Comparison of ENCODE assay signal across 16 cellular contexts in the genomic region with DNA sequence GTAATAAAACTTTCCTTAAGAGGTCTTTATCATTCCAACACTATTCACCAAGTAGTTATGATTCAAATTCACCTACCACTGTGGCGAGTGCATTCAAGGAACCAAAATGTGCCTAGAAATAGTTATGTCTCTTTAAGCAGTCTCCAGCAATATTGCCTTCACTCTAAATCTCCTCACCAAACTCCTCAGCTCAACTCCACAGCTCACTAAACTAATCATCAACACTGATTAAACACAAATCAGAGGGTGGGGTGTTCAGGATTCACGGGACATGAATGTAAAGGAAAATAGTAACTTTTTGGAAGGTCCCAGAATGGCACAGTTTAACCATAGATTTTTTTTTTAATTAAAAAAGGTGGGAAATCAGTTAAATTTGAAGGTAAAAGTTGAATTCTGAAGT.
DNase-seq lines count a peak whose midpoint lies in the region; ATAC-seq and TF ChIP-seq lines count a peak whose summit lies in the region.
"Had no signal": no experiment of that assay in that cellular context is flagged by ENCODE, and none has a peak within 500 bp of the region (broad histone marks: within the 10 kb centered on the region; RNA-seq: fewer than 3 reads in every experiment).

No MANE protein-coding gene starts in this region.

- H4K8ac ChIP-seq in IMR-90 (ENCODE audit: low read depth in 2 of 2, low read length in 2 of 2) = peak overlapping the region in 1 of 2 experiments; percentile 23; a peak in 1 of 4 replicates
- H4K8ac ChIP-seq in mesenchymal stem cell (ENCODE audit: low read length) = peak overlapping the region; percentile 47

- peaks cover 24% of the 10 kb centered on the region for H3K36me3 ChIP-seq in IMR-90 (ENCODE audit: control insufficient read depth, insufficient read depth, low read length)
- peaks cover 10 to 38% of the 10 kb centered on the region in 2 experiments for H3K36me3 ChIP-seq in mesenchymal stem cell (ENCODE audit: control insufficient read depth in 1 of 2, insufficient read depth in 2 of 2, low read depth in 1 of 2, low read length in 2 of 2)
- H3K36me3 ChIP-seq: HAP-1 had no signal

- H3K79me1 ChIP-seq in IMR-90 (ENCODE audit: low read depth in 1 of 2, low read length in 2 of 2) (no peaks in the 10 kb centered on the region), mesenchymal stem cell (replicated peaks; ENCODE audit: low read length, poor library complexity, severe bottlenecking) (no peaks in the 10 kb centered on the region)

- H3K4me2 ChIP-seq in IMR-90 (ENCODE audit: low read depth, low read length) = no peak overlapping the region
- no peak overlapping the region for H3K4me2 ChIP-seq in mesenchymal stem cell (ENCODE audit: low read length, poor library complexity, severe bottlenecking)
- H3K4me2 ChIP-seq: hepatocyte had no signal

- peak; percentile 68 for DNase-seq in activated CD4-positive, alpha-beta T cell treated with anti-CD3 and anti-CD28 coated beads, Interleukin-2, amount 10 ng/mL, durations not matched to agents 24 days and 14 days
- no peak for DNase-seq in activated CD4-positive, alpha-beta T cell treated with anti-CD3 and anti-CD28 coated beads, Interleukin-2, amount 50 U/mL, for 48 hours
- no peak for DNase-seq in IMR-90
- no peak for DNase-seq in activated CD8-positive, alpha-beta T cell treated with anti-CD3 and anti-CD28 coated beads, Interleukin-2, amount 10 ng/mL, durations not matched to agents 7 days and 5 days
- no peak for DNase-seq in mesenchymal stem cell
- DNase-seq in iPS-NIHi11 (ENCODE audit: low spot score) = no peak
- no peak for DNase-seq in endothelial cell (ENCODE audit: low spot score)
- DNase-seq: left cardiac atrium; stimulated activated naive B cell treated with anti-CD40 and anti-IgM and Interleukin-4, amounts not matched to agents 10 μg/mL and 1 μg/mL and 100 μg/mL, for 72 hours; upper lobe of left lung had no signal

- no peak for ATAC-seq in IMR-90 (ENCODE audit: low read depth)
- no peak for ATAC-seq in activated CD8-positive, alpha-beta T cell treated with anti-CD3 and anti-CD28 coated beads, Interleukin-2, amount 10 ng/mL, durations not matched to agents 7 days and 5 days
- ATAC-seq in GM21723 (IDR thresholded peaks at IDR 0.05; ENCODE audit: unreplicated experiment) = no peak
- ATAC-seq: stimulated activated naive B cell treated with anti-CD40 and anti-IgM and Interleukin-4, amounts not matched to agents 10 μg/mL and 1 μg/mL and 100 μg/mL, for 72 hours had no signal

- H2AK5ac ChIP-seq in IMR-90 (ENCODE audit: low read depth, low read length) = no peak overlapping the region
- H2AK5ac ChIP-seq in mesenchymal stem cell (ENCODE audit: low read length, severe bottlenecking) = no peak overlapping the region

- H3K4me1 ChIP-seq in IMR-90 (ENCODE audit: control insufficient read depth, insufficient read depth, low read length) = peaks cover 5% of the 10 kb centered on the region
- no peaks in the 10 kb centered on the region for H3K4me1 ChIP-seq in mesenchymal stem cell (ENCODE audit: control insufficient read depth, insufficient read depth, low read depth, low read length)
- H3K4me1 ChIP-seq: parathyroid adenoma, upper lobe of left lung had no signal

- H3K18ac ChIP-seq in IMR-90 (ENCODE audit: low read depth, low read length) (no peak overlapping the region; the same call in 1 of the 2 replicates), mesenchymal stem cell (ENCODE audit: low read depth in 1 of 2, low read length in 2 of 2) (peak overlapping the region in 1 of 2 experiments; percentile 34)

- H3K9me3 ChIP-seq in IMR-90 (ENCODE audit: control insufficient read depth, insufficient read depth, low read length) (no peaks in the 10 kb centered on the region), mesenchymal stem cell (ENCODE audit: control insufficient read depth, low read length) (no peaks in the 10 kb centered on the region)
- H3K9me3 ChIP-seq: HAP-1, upper lobe of left lung had no signal

- peak overlapping the region; percentile 87 for H3K4me3 Mint-ChIP-seq in activated CD4-positive, alpha-beta T cell treated with anti-CD3 and anti-CD28 coated beads, Interleukin-2, amount 10 ng/mL, durations not matched to agents 24 days and 14 days
- peak overlapping the region; percentile 76 for H3K4me3 Mint-ChIP-seq in activated CD8-positive, alpha-beta T cell treated with anti-CD3 and anti-CD28 coated beads, Interleukin-2, amount 10 ng/mL, durations not matched to agents 7 days and 5 days
- H3K4me3 Mint-ChIP-seq in endothelial cell (ENCODE audit: unreplicated experiment) = no peak overlapping the region
- H3K4me3 Mint-ChIP-seq: brain; stimulated activated naive B cell treated with anti-CD40 and anti-IgM and Interleukin-4, amounts not matched to agents 10 μg/mL and 1 μg/mL and 100 μg/mL, for 72 hours had no signal

- peak overlapping the region in 1 of 2 experiments; percentile 46 for H2BK12ac ChIP-seq in mesenchymal stem cell (ENCODE audit: low read length in 2 of 2)

- H3K9ac ChIP-seq in IMR-90 (ENCODE audit: low read depth, low read length) (no peak overlapping the region), mesenchymal stem cell (ENCODE audit: low read length) (no peak overlapping the region)
- H3K9ac ChIP-seq: parathyroid adenoma had no signal

- no peak overlapping the region for H2BK5ac ChIP-seq in IMR-90 (ENCODE audit: low read depth, low read length, poor library complexity, severe bottlenecking)
- no peak overlapping the region for H2BK5ac ChIP-seq in mesenchymal stem cell (ENCODE audit: low read depth, low read length, poor library complexity, severe bottlenecking)

- H3K36me3 Mint-ChIP-seq in activated CD4-positive, alpha-beta T cell treated with anti-CD3 and anti-CD28 coated beads, Interleukin-2, amount 10 ng/mL, durations not matched to agents 24 days and 14 days (ENCODE audit: low read depth) = peaks cover 22% of the 10 kb centered on the region
- H3K36me3 Mint-ChIP-seq in activated CD8-positive, alpha-beta T cell treated with anti-CD3 and anti-CD28 coated beads, Interleukin-2, amount 10 ng/mL, durations not matched to agents 7 days and 5 days (ENCODE audit: low read depth) = peaks cover 40% of the 10 kb centered on the region
- H3K36me3 Mint-ChIP-seq in endothelial cell (ENCODE audit: low read depth, unreplicated experiment) = no peaks in the 10 kb centered on the region

- TF ChIP-seq CTCF in IMR-90 (conservative IDR thresholded peaks at IDR 0.05; ENCODE audit: low read depth, low read length) (no peak), endothelial cell (IDR thresholded peaks at IDR 0.05; ENCODE audit: unreplicated experiment) (no peak)

- H4K20me1 ChIP-seq in IMR-90 (ENCODE audit: insufficient read depth, low read length) = no peaks in the 10 kb centered on the region

- peaks cover 50% of the 10 kb centered on the region for H3K4me1 Mint-ChIP-seq in activated CD4-positive, alpha-beta T cell treated with anti-CD3 and anti-CD28 coated beads, Interleukin-2, amount 10 ng/mL, durations not matched to agents 24 days and 14 days
- peaks cover 78% of the 10 kb centered on the region for H3K4me1 Mint-ChIP-seq in activated CD8-positive, alpha-beta T cell treated with anti-CD3 and anti-CD28 coated beads, Interleukin-2, amount 10 ng/mL, durations not matched to agents 7 days and 5 days (ENCODE audit: low read depth)
- peaks cover 2% of the 10 kb centered on the region for H3K4me1 Mint-ChIP-seq in endothelial cell (ENCODE audit: unreplicated experiment)
- H3K4me1 Mint-ChIP-seq: brain; stimulated activated naive B cell treated with anti-CD40 and anti-IgM and Interleukin-4, amounts not matched to agents 10 μg/mL and 1 μg/mL and 100 μg/mL, for 72 hours had no signal

- H2BK120ac ChIP-seq in IMR-90 (ENCODE audit: low read depth, low read length) (no peak overlapping the region), mesenchymal stem cell (ENCODE audit: low read depth, low read length) (no peak overlapping the region)

- no peak overlapping the region for H3K56ac ChIP-seq in IMR-90 (ENCODE audit: extremely low read depth, insufficient read depth, low read length)

- no peak overlapping the region for H4K5ac ChIP-seq in IMR-90 (ENCODE audit: low read depth, low read length)

- H2AK9ac ChIP-seq in IMR-90 (replicated peaks; ENCODE audit: low read depth, low read length, poor library complexity) = no peak overlapping the region

- dilution Hi-C loops in IMR-90 (cut with HindIII; ENCODE audit: low sequenced_read_pairs, unreplicated experiment) = no loop called here

- H3K27ac ChIP-seq in IMR-90 (ENCODE audit: insufficient read depth, low read length) = no peak overlapping the region
- no peak overlapping the region for H3K27ac ChIP-seq in mesenchymal stem cell (ENCODE audit: low read length, poor library complexity, severe bottlenecking)
- H3K27ac ChIP-seq: hepatocyte, parathyroid adenoma, upper lobe of left lung had no signal

- in situ Hi-C loops in IMR-90 (cut with MboI; ENCODE audit: low sequenced_read_pairs) = no loop called here

- H2BK15ac ChIP-seq in IMR-90 (ENCODE audit: low read depth, low read length) = no peak overlapping the region
- no peak overlapping the region for H2BK15ac ChIP-seq in mesenchymal stem cell (ENCODE audit: low read depth, poor library complexity, severe bottlenecking)

- no peak overlapping the region for H3K4me3 ChIP-seq in IMR-90 (ENCODE audit: insufficient read depth, low read depth, low read length)
- no peak overlapping the region for H3K4me3 ChIP-seq in mesenchymal stem cell (ENCODE audit: insufficient read depth in 1 of 2, low read depth in 1 of 2, low read length in 2 of 2)
- H3K4me3 ChIP-seq: HAP-1, hepatocyte, skin epidermis, upper lobe of left lung had no signal

- no peaks in the 10 kb centered on the region for H3K27me3 Mint-ChIP-seq in activated CD4-positive, alpha-beta T cell treated with anti-CD3 and anti-CD28 coated beads, Interleukin-2, amount 10 ng/mL, durations not matched to agents 24 days and 14 days
- H3K27me3 Mint-ChIP-seq in activated CD8-positive, alpha-beta T cell treated with anti-CD3 and anti-CD28 coated beads, Interleukin-2, amount 10 ng/mL, durations not matched to agents 7 days and 5 days (ENCODE audit: low read depth) = no peaks in the 10 kb centered on the region
- H3K27me3 Mint-ChIP-seq in endothelial cell (ENCODE audit: unreplicated experiment) = no peaks in the 10 kb centered on the region
- H3K27me3 Mint-ChIP-seq: brain; stimulated activated naive B cell treated with anti-CD40 and anti-IgM and Interleukin-4, amounts not matched to agents 10 μg/mL and 1 μg/mL and 100 μg/mL, for 72 hours had no signal

- no peak overlapping the region for H2AFZ ChIP-seq in IMR-90 (replicated peaks; ENCODE audit: low read length, poor library complexity)
- no peak overlapping the region for H2AFZ ChIP-seq in mesenchymal stem cell (ENCODE audit: low read depth, low read length)
- H2AFZ ChIP-seq: hepatocyte, parathyroid adenoma had no signal

- BruUV-seq in IMR-90 (replicated peaks; lab: Mats Ljungman, UMichigan) = no TSS peak

- H3K4ac ChIP-seq in IMR-90 (ENCODE audit: low read depth, low read length) = no peak overlapping the region
- no peak overlapping the region for H3K4ac ChIP-seq in mesenchymal stem cell (ENCODE audit: low read depth in 1 of 2, low read length in 2 of 2)

- POLR2A ChIA-PET in IMR-90 (lab: Charles Lee; ENCODE audit: unreplicated experiment) = no interaction called here
- POLR2A ChIA-PET in activated CD8-positive, alpha-beta T cell treated with anti-CD3 and anti-CD28 coated beads, Interleukin-2, amount 10 ng/mL, durations not matched to agents 7 days and 5 days (lab: Charles Lee) = interaction anchor here (0.8 to 6.9 kb wide), 4 partner anchors 10 to 71 kb away, joined by 4 to 55 read pairs (median 11); a partner anchor contains a TSS

- no CpG with 5 or more reads among the region's 2 CpGs for WGBS in IMR-90 (ENCODE audit: extremely low coverage in 2 of 2, insufficient read length in 1 of 2), 2 experiments
- WGBS in mesenchymal stem cell = 59% methylated on average over 2 of the region's 2 CpGs

- intact Hi-C loops in activated CD4-positive, alpha-beta T cell treated with anti-CD3 and anti-CD28 coated beads, Interleukin-2, amount 10 ng/mL, durations not matched to agents 24 days and 14 days (cut with micrococcal nuclease) = loop anchor here (5.0 to 10.0 kb wide), 3 partner anchors 126 to 283 kb away; no protein-coding TSS in a partner anchor
- intact Hi-C loops in IMR-90 (cut with micrococcal nuclease) = no loop called here

- CTCF ChIA-PET in IMR-90 (lab: Yijun Ruan, JAX) = interaction anchor here (0.6 kb wide), 1 partner anchor 471 kb away, joined by 3 read pairs; no protein-coding TSS in a partner anchor
- CTCF ChIA-PET in activated CD8-positive, alpha-beta T cell treated with anti-CD3 and anti-CD28 coated beads, Interleukin-2, amount 10 ng/mL, durations not matched to agents 7 days and 5 days (lab: Charles Lee) = interaction anchor here (0.5 to 6.0 kb wide), 5 partner anchors 20 to 509 kb away, joined by 3 to 50 read pairs (median 16); a partner anchor contains a TSS

- H3K9me3 Mint-ChIP-seq in activated CD4-positive, alpha-beta T cell treated with anti-CD3 and anti-CD28 coated beads, Interleukin-2, amount 10 ng/mL, durations not matched to agents 24 days and 14 days = peaks cover 17% of the 10 kb centered on the region
- H3K9me3 Mint-ChIP-seq in activated CD8-positive, alpha-beta T cell treated with anti-CD3 and anti-CD28 coated beads, Interleukin-2, amount 10 ng/mL, durations not matched to agents 7 days and 5 days (ENCODE audit: insufficient read depth) = peaks cover 4% of the 10 kb centered on the region
- H3K9me3 Mint-ChIP-seq in endothelial cell (ENCODE audit: unreplicated experiment) = no peaks in the 10 kb centered on the region
- H3K9me3 Mint-ChIP-seq: stimulated activated naive B cell treated with anti-CD40 and anti-IgM and Interleukin-4, amounts not matched to agents 10 μg/mL and 1 μg/mL and 100 μg/mL, for 72 hours had no signal

- peak overlapping the region; percentile 96 for H3K27ac Mint-ChIP-seq in activated CD4-positive, alpha-beta T cell treated with anti-CD3 and anti-CD28 coated beads, Interleukin-2, amount 10 ng/mL, durations not matched to agents 24 days and 14 days
- H3K27ac Mint-ChIP-seq in activated CD8-positive, alpha-beta T cell treated with anti-CD3 and anti-CD28 coated beads, Interleukin-2, amount 10 ng/mL, durations not matched to agents 7 days and 5 days = peak overlapping the region; percentile 97
- no peak overlapping the region for H3K27ac Mint-ChIP-seq in endothelial cell (ENCODE audit: unreplicated experiment)
- H3K27ac Mint-ChIP-seq: brain; stimulated activated naive B cell treated with anti-CD40 and anti-IgM and Interleukin-4, amounts not matched to agents 10 μg/mL and 1 μg/mL and 100 μg/mL, for 72 hours had no signal

- H4K91ac ChIP-seq in IMR-90 (ENCODE audit: insufficient read depth, low read depth, low read length) (no peak overlapping the region), mesenchymal stem cell (ENCODE audit: low read length) (no peak overlapping the region)

- H3K23ac ChIP-seq in IMR-90 (ENCODE audit: low read depth, low read length) (no peak overlapping the region), mesenchymal stem cell (ENCODE audit: low read length in 2 of 2) (no peak overlapping the region)

- H3K14ac ChIP-seq in IMR-90 (replicated peaks; ENCODE audit: low read depth, low read length) = no peak overlapping the region
- H3K14ac ChIP-seq in mesenchymal stem cell (ENCODE audit: low read length in 2 of 2) = no peak overlapping the region

- no peak for TF ChIP-seq RAD21 in IMR-90 (IDR thresholded peaks at IDR 0.05; ENCODE audit: low read length)

- H2BK20ac ChIP-seq in IMR-90 (ENCODE audit: low read depth, low read length) = peak overlapping the region; percentile 67; the same call in 1 of the 2 replicates

- no peaks in the 10 kb centered on the region for H3K9me1 ChIP-seq in IMR-90 (ENCODE audit: insufficient read depth, low read length)

- no peak for TF ChIP-seq POLR2A in IMR-90 (IDR thresholded peaks at IDR 0.05; ENCODE audit: low read depth, low read length)

- H3K27me3 ChIP-seq in IMR-90 (ENCODE audit: control insufficient read depth, insufficient read depth, low read length) = no peaks in the 10 kb centered on the region
- H3K27me3 ChIP-seq in mesenchymal stem cell (ENCODE audit: control insufficient read depth in 1 of 2, insufficient read depth in 1 of 2, low read length in 2 of 2) = no peaks in the 10 kb centered on the region
- H3K27me3 ChIP-seq: hepatocyte, upper lobe of left lung had no signal
